In the genomic region with DNA sequence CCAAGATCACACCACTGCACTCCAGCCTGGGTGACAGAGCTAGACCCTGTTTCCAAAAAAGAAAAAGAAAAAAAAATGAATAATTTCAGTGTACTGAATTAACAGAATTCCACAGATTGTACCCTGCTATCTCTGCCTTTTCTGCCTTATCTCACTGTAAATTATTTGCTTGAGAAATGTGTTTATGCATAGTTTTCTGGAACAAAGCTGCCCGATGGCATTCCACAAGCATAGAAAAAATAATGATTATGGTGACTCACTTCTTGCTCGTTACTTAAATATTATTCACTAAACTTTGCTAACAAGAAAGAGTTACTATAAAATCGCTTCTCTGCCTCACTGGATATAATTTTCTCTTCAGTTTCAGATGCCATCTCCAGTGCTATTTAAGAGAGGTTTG, we compare ENCODE assay signal across 1 cellular context.
TF ChIP-seq lines count a peak whose summit lies in the region.

No MANE protein-coding gene starts in this region.

TF ChIP-seq in SK-N-SH, 30 proteins besides CTCF, POLR2A, EP300 and RAD21 (continued from another document):
- TF ChIP-seq ZBTB33 (IDR thresholded peaks at IDR 0.05; ENCODE audit: borderline replicate concordance, low read depth) (no peak), FOXM1 (IDR thresholded peaks at IDR 0.05; ENCODE audit: low read depth) (no peak), NFIC (IDR thresholded peaks at IDR 0.05; ENCODE audit: borderline replicate concordance) (no peak), GATA2 (CRISPR knock-in tag; IDR thresholded peaks at IDR 0.05) (no peak), RCOR1 (IDR thresholded peaks at IDR 0.05; ENCODE audit: low read length) (no peak)
- TF ChIP-seq, protein P1, sequence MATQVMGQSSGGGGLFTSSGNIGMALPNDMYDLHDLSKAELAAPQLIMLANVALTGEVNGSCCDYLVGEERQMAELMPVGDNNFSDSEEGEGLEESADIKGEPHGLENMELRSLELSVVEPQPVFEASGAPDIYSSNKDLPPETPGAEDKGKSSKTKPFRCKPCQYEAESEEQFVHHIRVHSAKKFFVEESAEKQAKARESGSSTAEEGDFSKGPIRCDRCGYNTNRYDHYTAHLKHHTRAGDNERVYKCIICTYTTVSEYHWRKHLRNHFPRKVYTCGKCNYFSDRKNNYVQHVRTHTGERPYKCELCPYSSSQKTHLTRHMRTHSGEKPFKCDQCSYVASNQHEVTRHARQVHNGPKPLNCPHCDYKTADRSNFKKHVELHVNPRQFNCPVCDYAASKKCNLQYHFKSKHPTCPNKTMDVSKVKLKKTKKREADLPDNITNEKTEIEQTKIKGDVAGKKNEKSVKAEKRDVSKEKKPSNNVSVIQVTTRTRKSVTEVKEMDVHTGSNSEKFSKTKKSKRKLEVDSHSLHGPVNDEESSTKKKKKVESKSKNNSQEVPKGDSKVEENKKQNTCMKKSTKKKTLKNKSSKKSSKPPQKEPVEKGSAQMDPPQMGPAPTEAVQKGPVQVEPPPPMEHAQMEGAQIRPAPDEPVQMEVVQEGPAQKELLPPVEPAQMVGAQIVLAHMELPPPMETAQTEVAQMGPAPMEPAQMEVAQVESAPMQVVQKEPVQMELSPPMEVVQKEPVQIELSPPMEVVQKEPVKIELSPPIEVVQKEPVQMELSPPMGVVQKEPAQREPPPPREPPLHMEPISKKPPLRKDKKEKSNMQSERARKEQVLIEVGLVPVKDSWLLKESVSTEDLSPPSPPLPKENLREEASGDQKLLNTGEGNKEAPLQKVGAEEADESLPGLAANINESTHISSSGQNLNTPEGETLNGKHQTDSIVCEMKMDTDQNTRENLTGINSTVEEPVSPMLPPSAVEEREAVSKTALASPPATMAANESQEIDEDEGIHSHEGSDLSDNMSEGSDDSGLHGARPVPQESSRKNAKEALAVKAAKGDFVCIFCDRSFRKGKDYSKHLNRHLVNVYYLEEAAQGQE (IDR thresholded peaks at IDR 0.05; ENCODE audit: low read depth, low read length): no peak
